ENCODE assay signal across 20 cellular contexts in the genomic region with DNA sequence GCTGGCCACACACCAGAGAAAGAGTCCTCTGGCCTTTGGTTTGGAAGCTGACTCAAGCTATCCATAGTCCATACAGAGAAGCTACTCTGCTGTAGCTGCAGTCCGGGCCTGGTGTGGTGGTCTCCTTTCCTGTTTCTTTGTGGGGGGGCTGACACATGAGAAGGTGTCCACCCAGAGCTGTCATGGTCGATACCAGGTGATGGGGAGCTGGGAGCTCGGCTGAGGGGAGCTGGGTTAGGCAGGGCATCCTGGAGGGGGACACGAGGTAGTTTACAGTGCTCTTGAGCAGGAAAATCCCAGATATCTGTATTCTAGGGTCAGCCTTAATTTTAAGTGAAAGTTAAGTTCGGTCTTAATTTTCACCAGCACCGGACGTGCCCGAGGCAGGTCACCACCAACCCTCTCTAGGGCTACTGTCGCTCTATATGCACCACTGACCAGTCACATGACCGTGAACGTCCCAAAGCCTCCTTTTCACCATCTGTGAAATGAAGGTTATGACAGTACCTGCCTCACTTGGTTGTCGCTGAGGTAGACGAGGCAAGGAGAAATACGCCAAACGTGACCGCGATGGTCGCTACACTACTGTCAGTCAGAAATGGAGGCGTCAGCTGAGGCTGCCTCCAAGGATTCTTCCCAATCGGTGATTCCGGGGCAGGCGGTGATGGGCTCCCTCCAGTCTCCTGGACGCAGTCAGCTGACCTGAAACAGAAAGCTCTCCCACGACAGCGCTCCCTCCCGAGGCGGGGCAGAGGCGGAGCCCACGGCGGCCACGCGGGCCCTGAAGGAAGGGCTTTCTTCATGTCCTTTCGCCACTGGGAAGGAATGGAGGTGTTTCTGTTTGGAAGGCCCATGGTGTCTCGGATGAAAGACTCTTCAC.
"Had no signal": no experiment of that assay in that cellular context is flagged by ENCODE, and none has a peak within 500 bp of the region (broad histone marks: within the 10 kb centered on the region; RNA-seq: fewer than 3 reads in every experiment).

No MANE protein-coding gene starts in this region.

- H3K4me1 ChIP-seq: ascending aorta, transverse colon, uterus had no signal

- H3K9me3 ChIP-seq: ascending aorta, esophagus muscularis mucosa, transverse colon, uterus had no signal

- H3K27ac ChIP-seq: ascending aorta, brain microvascular endothelial cell, esophagus muscularis mucosa, transverse colon, uterus, WERI-Rb-1 had no signal

- H3K4me3 ChIP-seq: ascending aorta, esophagus muscularis mucosa, transverse colon, uterus had no signal

- H3K36me3 ChIP-seq: ascending aorta, brain microvascular endothelial cell, esophagus muscularis mucosa, transverse colon, uterus, WERI-Rb-1 had no signal

- DNase-seq: activated CD4-positive, alpha-beta T cell treated with anti-CD3 and anti-CD28 coated beads, Interleukin-2, amount 10 ng/mL, durations not matched to agents 7 days and 5 days; activated CD4-positive, CD25-positive, alpha-beta regulatory T cell treated with anti-CD3 and anti-CD28 coated beads, Interleukin-2, amount 50 U/mL, for 72 hours; activated CD8-positive, alpha-beta memory T cell treated with anti-CD3 and anti-CD28 coated beads, Interleukin-2, amount 10 ng/mL, durations not matched to agents 7 days and 5 days; activated CD8-positive, alpha-beta T cell treated with anti-CD3 and anti-CD28 coated beads for 36 hours; central memory CD4-positive, alpha-beta T cell; effector memory CD4-positive, alpha-beta T cell; hippocampal formation; left ventricle myocardium superior; stimulated activated CD4-positive, alpha-beta T cell treated with anti-CD3 and anti-CD28 coated beads, Interleukin-2, amount 100 ng/mL, for 24 hours; transverse colon; uterus; WERI-Rb-1 had no signal

- H3K27me3 ChIP-seq: ascending aorta, brain microvascular endothelial cell, esophagus muscularis mucosa, transverse colon, uterus had no signal

- FAIRE-seq: colon, endothelial cell of umbilical vein, frontal cortex had no signal

- ATAC-seq: activated CD8-positive, alpha-beta memory T cell treated with anti-CD3 and anti-CD28 coated beads, Interleukin-2, amount 10 ng/mL, durations not matched to agents 7 days and 5 days; activated CD8-positive, alpha-beta T cell treated with anti-CD3 and anti-CD28 coated beads for 36 hours; activated naive CD4-positive, alpha-beta T cell treated with anti-CD3 and anti-CD28 coated beads, Interleukin-2, amount 50 U/mL, for 72 hours; left ventricle myocardium superior; stimulated activated memory B cell treated with anti-CD40 and anti-IgM and Interleukin-4, amounts not matched to agents 10 μg/mL and 1 μg/mL and 100 μg/mL, for 72 hours had no signal
